31 cellular contexts compared by ENCODE assay signal in the genomic region with DNA sequence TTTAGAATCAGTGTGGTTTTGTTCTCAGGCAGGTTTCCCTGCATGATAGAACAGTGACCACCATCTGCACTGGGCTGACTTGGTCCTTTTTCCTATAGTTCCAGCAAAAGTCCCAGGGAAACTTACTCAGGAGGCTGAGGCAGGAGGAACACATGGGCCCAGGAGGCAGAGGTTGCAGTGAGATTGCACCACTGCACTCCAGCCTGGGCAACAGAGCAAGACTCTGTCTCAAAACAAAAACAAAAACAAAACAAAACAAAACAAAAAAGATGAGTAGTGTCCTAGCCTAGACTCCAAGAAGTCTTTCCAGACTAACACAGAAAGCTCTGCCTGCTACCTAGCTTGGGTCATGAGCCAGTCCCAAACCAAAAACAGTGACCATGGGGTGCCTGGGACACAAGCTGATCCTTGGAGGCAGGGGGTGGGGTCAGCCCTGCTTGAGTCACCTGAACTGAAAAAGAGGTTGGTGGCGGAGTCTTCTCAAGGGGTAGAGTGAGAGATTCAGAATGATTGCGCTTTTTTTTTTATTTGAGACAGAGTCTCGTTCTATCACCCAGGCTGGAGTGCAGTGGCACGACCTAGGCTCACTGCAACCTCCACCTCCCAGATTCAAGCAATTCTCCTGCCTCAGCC.
"Had no signal": no experiment of that assay in that cellular context is flagged by ENCODE, and none has a peak within 500 bp of the region (broad histone marks: within the 10 kb centered on the region; RNA-seq: fewer than 3 reads in every experiment).

No MANE protein-coding gene starts in this region.

- H3K4me1 ChIP-seq: Peyer's patch, SJSA1 had no signal

- H3K27me3 ChIP-seq: cardiac muscle cell, Peyer's patch, SJSA1 had no signal

- H3K36me3 ChIP-seq: cardiac muscle cell, Peyer's patch, SJSA1 had no signal

- ATAC-seq: activated T-helper 17 cell treated with anti-CD3 and anti-CD28 coated beads, Interleukin-2, amount 50 U/mL, for 72 hours; PC-3 had no signal

- H3K9ac ChIP-seq: SK-N-SH had no signal

- H3K27ac ChIP-seq: cardiac muscle cell, Peyer's patch, SJSA1 had no signal

- DNase-seq: activated CD4-positive, alpha-beta T cell treated with anti-CD3 and anti-CD28 coated beads, Interleukin-2, amount 50 U/mL, for 1 hour; activated CD8-positive, alpha-beta memory T cell treated with anti-CD3 and anti-CD28 coated beads, Interleukin-2, amount 50 U/mL, for 4 hours; activated effector memory CD4-positive, alpha-beta T cell treated with anti-CD3 and anti-CD28 coated beads, Interleukin-2, amount 50 U/mL, for 16 hours; activated naive CD4-positive, alpha-beta T cell; activated naive CD4-positive, alpha-beta T cell treated with anti-CD3 and anti-CD28 coated beads, Interleukin-2, amount 50 U/mL, for 16 hours; activated naive CD8-positive, alpha-beta T cell treated with anti-CD3 and anti-CD28 coated beads for 36 hours; activated T-cell treated with anti-CD3 and anti-CD28 coated beads for 4 hours; activated T-cell treated with anti-CD3 and anti-CD28 coated beads, Interleukin-2, amount 50 U/mL, for 48 hours; amniotic stem cell; aorta; NCI-H1105; NCI-H1417 treated with DMSO at 0.1 percent for 48 hours; NCI-H187 treated with DMSO at 0.1 percent for 48 hours; NCI-H2081; NCI-H226; NCI-H446 treated with DMSO at 0.1 percent for 48 hours; NCI-H524; NCI-H69; NCI-H82; PC-3; Peyer's patch; RPMI8226; SHP77 treated with DMSO at 0.1 percent for 48 hours; SK-N-SH had no signal

- H3K27me3 Mint-ChIP-seq: activated naive CD8-positive, alpha-beta T cell treated with anti-CD3 and anti-CD28 coated beads for 36 hours had no signal

- H3K9me3 ChIP-seq: Peyer's patch, SJSA1, SK-N-SH had no signal

- H3K4me3 Mint-ChIP-seq: activated naive CD8-positive, alpha-beta T cell treated with anti-CD3 and anti-CD28 coated beads for 36 hours; activated T-helper 17 cell treated with anti-CD3 and anti-CD28 coated beads, Interleukin-2, amount 50 U/mL, for 72 hours; central memory CD8-positive, alpha-beta T cell; T-helper 1 cell treated with Interleukin-12 subunit alpha and Interleukin-12 subunit beta and Interleukin-4 antibody, amounts not matched to agents 30 μg/mL and 1 μg/mL, for 36 hours; T-helper 2 cell treated with Interferon-gamma antibody and Interleukin-4, amounts not matched to agents 5 μg/mL and 100 μg/mL, for 36 hours had no signal

- H3K4me1 Mint-ChIP-seq: activated T-helper 17 cell treated with anti-CD3 and anti-CD28 coated beads, Interleukin-2, amount 50 U/mL, for 72 hours; central memory CD8-positive, alpha-beta T cell had no signal

- H3K4me3 ChIP-seq: cardiac muscle cell, Peyer's patch, SJSA1 had no signal

- H3K9me3 Mint-ChIP-seq: activated naive CD8-positive, alpha-beta T cell treated with anti-CD3 and anti-CD28 coated beads for 36 hours; activated T-helper 17 cell treated with anti-CD3 and anti-CD28 coated beads, Interleukin-2, amount 50 U/mL, for 72 hours; central memory CD8-positive, alpha-beta T cell; T-helper 1 cell treated with Interleukin-12 subunit alpha and Interleukin-12 subunit beta and Interleukin-4 antibody, amounts not matched to agents 30 μg/mL and 1 μg/mL, for 36 hours; T-helper 2 cell treated with Interferon-gamma antibody and Interleukin-4, amounts not matched to agents 5 μg/mL and 100 μg/mL, for 36 hours had no signal

- H3K4me2 ChIP-seq: SK-N-SH had no signal

- FAIRE-seq: TTC549 had no signal

- H3K27ac Mint-ChIP-seq: activated naive CD8-positive, alpha-beta T cell treated with anti-CD3 and anti-CD28 coated beads for 36 hours; activated T-helper 17 cell treated with anti-CD3 and anti-CD28 coated beads, Interleukin-2, amount 50 U/mL, for 72 hours; T-helper 1 cell treated with Interleukin-12 subunit alpha and Interleukin-12 subunit beta and Interleukin-4 antibody, amounts not matched to agents 30 μg/mL and 1 μg/mL, for 36 hours; T-helper 2 cell treated with Interferon-gamma antibody and Interleukin-4, amounts not matched to agents 5 μg/mL and 100 μg/mL, for 36 hours had no signal

- H3K36me3 Mint-ChIP-seq: activated naive CD8-positive, alpha-beta T cell treated with anti-CD3 and anti-CD28 coated beads for 36 hours had no signal
